12 cellular contexts compared by ENCODE assay signal in the genomic region with DNA sequence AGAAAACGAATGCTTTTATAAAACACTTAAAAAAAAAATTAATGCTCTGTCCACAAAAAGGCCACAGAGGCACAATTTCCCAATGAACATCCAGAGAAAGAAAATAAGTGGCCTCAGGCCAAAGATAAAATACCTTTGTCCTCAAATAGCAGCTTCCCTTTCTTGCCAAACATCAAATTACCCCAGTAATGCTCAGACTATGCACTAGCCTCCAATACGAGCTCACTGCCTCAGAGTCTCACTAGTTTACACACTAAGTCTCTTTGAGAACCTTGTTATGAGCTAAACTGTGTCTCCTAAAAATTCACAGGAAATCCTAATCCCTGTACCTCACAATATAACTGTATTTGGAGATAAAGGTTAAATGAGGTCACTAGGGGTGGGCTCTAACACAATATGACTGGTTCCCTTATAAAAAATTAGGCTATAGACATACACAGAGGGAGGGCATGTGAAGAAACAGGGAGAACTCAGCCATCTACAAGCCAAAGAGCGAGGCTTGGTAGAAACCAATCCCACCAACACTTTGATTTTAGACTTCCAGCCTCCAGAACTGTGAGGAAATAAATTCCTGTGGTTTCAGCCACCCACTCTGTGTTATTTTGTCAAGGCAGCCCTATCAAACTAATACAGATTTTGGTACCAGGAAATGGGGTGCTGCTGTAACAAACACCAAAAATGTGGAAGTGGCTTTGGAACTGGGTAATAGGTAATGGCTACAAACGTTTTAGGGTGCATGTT. TPM values are rescaled to one million over a fixed set of nuclear protein-coding genes. Genes with fewer than 3 reads are reported as not detected.
DNase-seq lines count a peak whose midpoint lies in the region; ATAC-seq and TF ChIP-seq lines count a peak whose summit lies in the region.
"Had no signal": no experiment of that assay in that cellular context is flagged by ENCODE, and none has a peak within 500 bp of the region (broad histone marks: within the 10 kb centered on the region; RNA-seq: fewer than 3 reads in every experiment).

No MANE protein-coding gene starts in this region.

- H3K27me3 ChIP-seq in A673 (replicated peaks; ENCODE audit: insufficient read depth, low read depth, low read length, poor library complexity): no peaks in the 10 kb centered on the region

- no peak for ATAC-seq in mucosa of descending colon
- ATAC-seq: stimulated activated effector memory CD8-positive, alpha-beta T cell treated with anti-CD3 and anti-CD28 coated beads, Interleukin-12 subunit alpha, Interleukin-12 subunit beta, amount 100 ng/mL, for 72 hours had no signal

- H3K9me3 Mint-ChIP-seq in HFFc6 (peaks cover 7% of the 10 kb centered on the region), mesothelial cell of epicardium (no peaks in the 10 kb centered on the region)

- H3K4me3 ChIP-seq in A673 (ENCODE audit: low read depth, low read length, poor library complexity, severe bottlenecking): no peak overlapping the region
- H3K4me3 ChIP-seq in cardiac fibroblast (replicated peaks in 1 of 2; ENCODE audit: low read depth in 2 of 2, low read length in 2 of 2): no peak overlapping the region
- no peak overlapping the region for H3K4me3 ChIP-seq in mucosa of descending colon
- H3K4me3 ChIP-seq: spleen had no signal

- peak; percentile 35 for DNase-seq in A673 (ENCODE audit: low spot score)
- DNase-seq in HFFc6: peak; percentile 65
- DNase-seq in cardiac fibroblast (ENCODE audit: low read depth in 2 of 2): peak; percentile 76 to 86
- no peak for DNase-seq in mesothelial cell of epicardium (ENCODE audit: low spot score in 2 of 2, unreplicated experiment in 2 of 2)
- no peak for DNase-seq in HEK293T (ENCODE audit: extremely low spot score)
- no peak for DNase-seq in HT-29 (ENCODE audit: low spot score)
- no peak for DNase-seq in activated CD4-positive, alpha-beta T cell treated with anti-CD3 and anti-CD28 coated beads, Interleukin-2, amount 50 U/mL, for 48 hours
- DNase-seq in mucosa of descending colon: no peak
- DNase-seq: C1 segment of cervical spinal cord; effector memory CD4-positive, alpha-beta T cell; spleen had no signal

- H3K36me3 ChIP-seq in A673 (ENCODE audit: insufficient read depth, low read length, poor library complexity, severe bottlenecking): no peaks in the 10 kb centered on the region
- H3K36me3 ChIP-seq in mucosa of descending colon (ENCODE audit: low read depth): no peaks in the 10 kb centered on the region
- H3K36me3 ChIP-seq: spleen had no signal

- H3K9me3 ChIP-seq in A673 (ENCODE audit: low read depth, low read length, poor library complexity, severe bottlenecking) (no peaks in the 10 kb centered on the region), mucosa of descending colon (no peaks in the 10 kb centered on the region)

- no peak for TF ChIP-seq CTCF in A673 (conservative IDR thresholded peaks at IDR 0.05; ENCODE audit: low read depth, low read length)
- no peak for TF ChIP-seq CTCF in HFFc6 (IDR thresholded peaks at IDR 0.05)
- TF ChIP-seq CTCF in cardiac fibroblast (IDR thresholded peaks at IDR 0.05; ENCODE audit: low read depth, low read length): no peak
- TF ChIP-seq CTCF in mesothelial cell of epicardium (IDR thresholded peaks at IDR 0.05; ENCODE audit: unreplicated experiment): no peak
- no peak for TF ChIP-seq CTCF in mucosa of descending colon (IDR thresholded peaks at IDR 0.05)

- BruUV-seq in A673 (replicated peaks; lab: Mats Ljungman, UMichigan): no TSS peak

- H3K27ac ChIP-seq in A673 (ENCODE audit: low read depth, low read length, poor library complexity, severe bottlenecking): no peak overlapping the region

- intact Hi-C loops in A673 (cut with micrococcal nuclease; ENCODE audit: unreplicated experiment) (no loop called here), mucosa of descending colon (cut with DNase I, micrococcal nuclease) (no loop called here)

- peaks cover 26% of the 10 kb centered on the region; the same call in 1 of the 2 replicates for H3K36me3 Mint-ChIP-seq in HFFc6 (ENCODE audit: low read depth)
- peaks cover 7% of the 10 kb centered on the region for H3K36me3 Mint-ChIP-seq in mesothelial cell of epicardium
- H3K36me3 Mint-ChIP-seq: stimulated activated effector memory CD8-positive, alpha-beta T cell treated with anti-CD3 and anti-CD28 coated beads, Interleukin-12 subunit alpha, Interleukin-12 subunit beta, amount 100 ng/mL, for 72 hours had no signal

- CTCF ChIA-PET in A673 (lab: Charles Lee): interaction anchor here (0.6 kb wide), 1 partner anchor 21 kb away, joined by 5 read pairs; no protein-coding TSS in a partner anchor
- CTCF ChIA-PET in HEK293T (lab: Yijun Ruan, JAX): no interaction called here

- POLR2A ChIA-PET in A673 (lab: Charles Lee; ENCODE audit: low non-redundant PET) (no interaction called here), HEK293T (lab: Yijun Ruan, JAX) (no interaction called here)

- H3K4me1 Mint-ChIP-seq in HFFc6 (ENCODE audit: low read depth) (peaks cover 72% of the 10 kb centered on the region), mesothelial cell of epicardium (peaks cover 73% of the 10 kb centered on the region)
- H3K4me1 Mint-ChIP-seq: stimulated activated effector memory CD8-positive, alpha-beta T cell treated with anti-CD3 and anti-CD28 coated beads, Interleukin-12 subunit alpha, Interleukin-12 subunit beta, amount 100 ng/mL, for 72 hours had no signal

- H3K27me3 Mint-ChIP-seq in HFFc6 (ENCODE audit: insufficient read depth) (no peaks in the 10 kb centered on the region; the same call in 1 of the 2 replicates), mesothelial cell of epicardium (ENCODE audit: low read depth) (no peaks in the 10 kb centered on the region)

- H3K27ac Mint-ChIP-seq in HFFc6 (peak overlapping the region; percentile 80), mesothelial cell of epicardium (peak overlapping the region; percentile 93)
- H3K27ac Mint-ChIP-seq: stimulated activated effector memory CD8-positive, alpha-beta T cell treated with anti-CD3 and anti-CD28 coated beads, Interleukin-12 subunit alpha, Interleukin-12 subunit beta, amount 100 ng/mL, for 72 hours had no signal

- H3K4me1 ChIP-seq in A673 (ENCODE audit: insufficient read depth, low read length, poor library complexity, severe bottlenecking) (peaks cover 18% of the 10 kb centered on the region), mucosa of descending colon (ENCODE audit: low read depth) (no peaks in the 10 kb centered on the region)

- peak overlapping the region; percentile 38; the same call in 1 of the 2 replicates for H3K4me3 Mint-ChIP-seq in HFFc6
- peak overlapping the region; percentile 9 for H3K4me3 Mint-ChIP-seq in mesothelial cell of epicardium
- H3K4me3 Mint-ChIP-seq: stimulated activated effector memory CD8-positive, alpha-beta T cell treated with anti-CD3 and anti-CD28 coated beads, Interleukin-12 subunit alpha, Interleukin-12 subunit beta, amount 100 ng/mL, for 72 hours had no signal

TF ChIP-seq in HEK293T, 16 proteins besides CTCF, POLR2A, EP300 and RAD21:
- TF ChIP-seq LEF1 (IDR thresholded peaks at IDR 0.05; ENCODE audit: borderline replicate concordance) (no peak), ARNT (IDR thresholded peaks at IDR 0.05) (no peak), ZNF384 (IDR thresholded peaks at IDR 0.05) (no peak), SP1 (IDR thresholded peaks at IDR 0.05) (no peak), FOXM1 (IDR thresholded peaks at IDR 0.05; ENCODE audit: borderline replicate concordance) (no peak), FOXA1 (IDR thresholded peaks at IDR 0.05) (no peak), FOXK2 (IDR thresholded peaks at IDR 0.05) (no peak), L3MBTL2 (conservative IDR thresholded peaks at IDR 0.05) (no peak), CTBP1 (IDR thresholded peaks at IDR 0.05; ENCODE audit: borderline replicate concordance) (no peak), NFRKB (IDR thresholded peaks at IDR 0.05) (no peak), TARDBP (IDR thresholded peaks at IDR 0.05) (no peak), HDGF (IDR thresholded peaks at IDR 0.05; ENCODE audit: borderline replicate concordance) (no peak), SUZ12 (IDR thresholded peaks at IDR 0.05) (no peak), BHLHE40 (IDR thresholded peaks at IDR 0.05; ENCODE audit: borderline replicate concordance) (no peak), ELF4 (IDR thresholded peaks at IDR 0.05) (no peak)
- TF ChIP-seq, protein P1, sequence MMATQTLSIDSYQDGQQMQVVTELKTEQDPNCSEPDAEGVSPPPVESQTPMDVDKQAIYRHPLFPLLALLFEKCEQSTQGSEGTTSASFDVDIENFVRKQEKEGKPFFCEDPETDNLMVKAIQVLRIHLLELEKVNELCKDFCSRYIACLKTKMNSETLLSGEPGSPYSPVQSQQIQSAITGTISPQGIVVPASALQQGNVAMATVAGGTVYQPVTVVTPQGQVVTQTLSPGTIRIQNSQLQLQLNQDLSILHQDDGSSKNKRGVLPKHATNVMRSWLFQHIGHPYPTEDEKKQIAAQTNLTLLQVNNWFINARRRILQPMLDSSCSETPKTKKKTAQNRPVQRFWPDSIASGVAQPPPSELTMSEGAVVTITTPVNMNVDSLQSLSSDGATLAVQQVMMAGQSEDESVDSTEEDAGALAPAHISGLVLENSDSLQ (IDR thresholded peaks at IDR 0.05): no peak
TF ChIP-seq in HEK293T: peak in this region for 0.

RNA-seq across cellular contexts. Expression of a gene that starts 4.4 kb away (rescaled TPM):
- total RNA-seq in A673 (2021) (35.1 and 42.0 TPM in 2 replicates), mesothelial cell of epicardium (183 to 190 TPM (median 187 TPM) in 3 replicates), mucosa of descending colon (10 to 100 TPM in 1 of 3 donors, 1 to 10 TPM in 2; 3.4 to 50.7 (median 4.9) TPM)
- total RNA-seq in HFFc6 (2021; fragmentation: NEBNext Ultra II Directional; extraction: Animal tissue kit (Norgen Biotek cat#: 25700)): 10 to 100 TPM; 25.2 to 27.5 (median 26.9) TPM
- not detected in 2 replicates for total RNA-seq in HT-29 (2014; rRNA removed; shearing (Covaris generic))

Comparison
In these comparisons a context has a peak if more than half of its experiments do, and no peak if none do; other contexts are left out.
1. DNase-seq: peak in A673 (single experiment), HFFc6 (single experiment) and cardiac fibroblast (2 of 2); none in mesothelial cell of epicardium (0 of 2), HEK293T (single experiment), HT-29 (single experiment), activated CD4-positive, alpha-beta T cell treated with anti-CD3 and anti-CD28 coated beads, Interleukin-2, amount 50 U/mL, for 48 hours (0 of 2) and mucosa of descending colon (0 of 3).